Comparison of ENCODE assay signal across 8 cellular contexts in genomic region chr6:89360415-89360999, GRCh38. TPM values are rescaled to one million over a fixed set of nuclear protein-coding genes. Genes with fewer than 3 reads are reported as not detected.
DNase-seq lines count a peak whose midpoint lies in the region; ATAC-seq, FAIRE-seq and TF ChIP-seq lines count a peak whose summit lies in the region.

No MANE protein-coding gene starts in this region.

- H3K4me3 ChIP-seq in bronchial epithelial cell (ENCODE audit: low read depth, low read length): no peak overlapping the region

- no peak for TF ChIP-seq CTCF in bronchial epithelial cell (IDR thresholded peaks at IDR 0.05; ENCODE audit: insufficient read depth, low read length, severe bottlenecking)

- DNase-seq in ELR (ENCODE audit: low read depth) (peak; percentile 46), bronchial epithelial cell (ENCODE audit: low read depth) (peak; percentile 17), inferior parietal cortex (ENCODE audit: extremely low spot score) (no peak), NCI-H1092 treated with DMSO at 0.1 percent for 48 hours (lab: John Stamatoyannopoulos, UW) (no peak), hippocampal formation (lab: John Stamatoyannopoulos, UW) (no peak), DMS 273 (lab: John Stamatoyannopoulos, UW; ENCODE audit: unreplicated experiment) (no peak)

- H3K27me3 ChIP-seq in bronchial epithelial cell (ENCODE audit: control insufficient read depth, insufficient read depth, low read length): no peaks in the 10 kb centered on the region

- no peak for FAIRE-seq in bronchial epithelial cell (lab: Jason Lieb, UNC)

- H3K36me3 ChIP-seq in bronchial epithelial cell (ENCODE audit: control insufficient read depth, insufficient read depth, low read length): no peaks in the 10 kb centered on the region

- peak; percentile 47 for ATAC-seq in GM21360 (IDR thresholded peaks at IDR 0.05; ENCODE audit: unreplicated experiment)
- peak; percentile 39 for ATAC-seq in HG03469 (IDR thresholded peaks at IDR 0.05; ENCODE audit: unreplicated experiment)

RNA-seq across cellular contexts. Expression of gene UBE2J1, which starts 8.0 kb away (rescaled TPM):
- total RNA-seq in bronchial epithelial cell: 20.5 and 28.4 TPM in 2 replicates

RNA-seq across cellular contexts. Expression of gene GABRR2, which starts 45.4 kb away (rescaled TPM):
- total RNA-seq in bronchial epithelial cell: under 0.01 and 0.26 TPM in 2 replicates

RNA-seq across cellular contexts. Expression of gene RRAGD, which starts 51.6 kb away (rescaled TPM):
- total RNA-seq in bronchial epithelial cell: 3.4 and 5.5 TPM in 2 replicates

Comparison
In these comparisons a context has a peak if more than half of its experiments do, and no peak if none do; other contexts are left out.
1. DNase-seq: peak in ELR (single experiment) and bronchial epithelial cell (single experiment); none in inferior parietal cortex (single experiment), NCI-H1092 treated with DMSO at 0.1 percent for 48 hours (single experiment), hippocampal formation (0 of 2) and DMS 273 (single experiment).